8 cellular contexts compared by ENCODE assay signal in genomic region chr7:135662123-135662372, GRCh38. TPM values are rescaled to one million over a fixed set of nuclear protein-coding genes. Genes with fewer than 3 reads are reported as not detected.
DNase-seq lines count a peak whose midpoint lies in the region; ATAC-seq and TF ChIP-seq lines count a peak whose summit lies in the region.

No MANE protein-coding gene starts in this region.

- DNase-seq in A673 (ENCODE audit: low spot score) (no peak), MCF 10A (ENCODE audit: unreplicated experiment) (no peak), mucosa of gallbladder (ENCODE audit: low spot score) (no peak), DMS53 treated with DMSO at 0.1 percent for 48 hours (lab: John Stamatoyannopoulos, UW; ENCODE audit: unreplicated experiment) (no peak)

- H3K27ac Mint-ChIP-seq in MCF 10A (ENCODE audit: low read depth, unreplicated experiment), result peak overlapping the region; percentile 98

- BruUV-seq in A673 (replicated peaks; lab: Mats Ljungman, UMichigan), result no TSS peak
- no TSS peak for BruUV-seq in MCF 10A (replicated peaks; lab: Mats Ljungman, UMichigan)

- peaks cover 26% of the 10 kb centered on the region for H3K4me1 Mint-ChIP-seq in MCF 10A (ENCODE audit: insufficient read depth, unreplicated experiment)

- H3K9me3 Mint-ChIP-seq in MCF 10A (ENCODE audit: unreplicated experiment), result no peaks in the 10 kb centered on the region

- intact Hi-C loops in A673 (cut with micrococcal nuclease; ENCODE audit: unreplicated experiment) (loop anchor here (5.0 kb wide), 1 partner anchor 150 kb away; the partner anchor contains the start of gene CNOT4), MCF 10A (cut with micrococcal nuclease) (no loop called here)

- H3K4me3 ChIP-seq in A673 (ENCODE audit: low read depth, low read length, poor library complexity, severe bottlenecking) (peak overlapping the region; percentile 84), mucosa of stomach (ENCODE audit: low read length) (peak overlapping the region; percentile 100)

- POLR2A ChIA-PET in A673 (lab: Charles Lee; ENCODE audit: low non-redundant PET), result no interaction called here
- POLR2A ChIA-PET in MCF 10A (lab: Yijun Ruan, JAX), result interaction anchor here (0.6 to 3.5 kb wide), 23 partner anchors 8 to 408 kb away, joined by 3 to 42 read pairs (median 5); no protein-coding TSS in a partner anchor

- H3K27ac ChIP-seq in A673 (ENCODE audit: low read depth, low read length, poor library complexity, severe bottlenecking), result peak overlapping the region; percentile 45

- TF ChIP-seq CTCF in A673 (conservative IDR thresholded peaks at IDR 0.05; ENCODE audit: low read depth, low read length) (no peak), MCF 10A (IDR thresholded peaks at IDR 0.05; ENCODE audit: unreplicated experiment) (peak; percentile 66)

- H3K4me1 ChIP-seq in A673 (ENCODE audit: insufficient read depth, low read length, poor library complexity, severe bottlenecking) (peaks cover 13% of the 10 kb centered on the region), mucosa of stomach (ENCODE audit: control insufficient read depth, insufficient read depth, low read length) (no peaks in the 10 kb centered on the region)

- TF ChIP-seq POLR2A in GM18505 (IDR thresholded peaks at IDR 0.05; ENCODE audit: borderline replicate concordance, extremely low read depth, insufficient read depth, insufficient read length), result no peak

- H3K27me3 Mint-ChIP-seq in MCF 10A (ENCODE audit: insufficient read depth, unreplicated experiment), result no peaks in the 10 kb centered on the region

- CTCF ChIA-PET in A673 (lab: Charles Lee), result interaction anchor here (1.9 kb wide), 1 partner anchor 17 kb away, joined by 6 read pairs; no protein-coding TSS in a partner anchor
- CTCF ChIA-PET in MCF 10A (lab: Yijun Ruan, JAX), result interaction anchor here (0.5 to 9.3 kb wide), 13 partner anchors 12 to 428 kb away, joined by 3 to 80 read pairs (median 7); no protein-coding TSS in a partner anchor

- H3K4me3 Mint-ChIP-seq in MCF 10A (ENCODE audit: unreplicated experiment), result peak overlapping the region; percentile 97

- ATAC-seq in HG03103 (IDR thresholded peaks at IDR 0.05; ENCODE audit: low read depth, unreplicated experiment), result peak; percentile 22
- no peak for ATAC-seq in HG03039 (IDR thresholded peaks at IDR 0.05; ENCODE audit: unreplicated experiment)
- no peak for ATAC-seq in GM18505 (IDR thresholded peaks at IDR 0.05; ENCODE audit: unreplicated experiment)

- H3K36me3 ChIP-seq in A673 (ENCODE audit: insufficient read depth, low read length, poor library complexity, severe bottlenecking), result no peaks in the 10 kb centered on the region
- no peaks in the 10 kb centered on the region for H3K36me3 ChIP-seq in mucosa of stomach (ENCODE audit: control insufficient read depth, insufficient read depth, low read length)

- peak overlapping the region; percentile 96 for H3K9ac ChIP-seq in mucosa of stomach (ENCODE audit: low read length)

- H3K9me3 ChIP-seq in A673 (ENCODE audit: low read depth, low read length, poor library complexity, severe bottlenecking) (no peaks in the 10 kb centered on the region), mucosa of stomach (ENCODE audit: control insufficient read depth, low read length) (no peaks in the 10 kb centered on the region)

- H3K36me3 Mint-ChIP-seq in MCF 10A (ENCODE audit: insufficient read depth, unreplicated experiment), result peaks cover 6% of the 10 kb centered on the region

- no peaks in the 10 kb centered on the region for H3K27me3 ChIP-seq in A673 (replicated peaks; ENCODE audit: insufficient read depth, low read depth, low read length, poor library complexity)
- no peaks in the 10 kb centered on the region for H3K27me3 ChIP-seq in mucosa of stomach (ENCODE audit: control insufficient read depth, insufficient read depth, low read length)

RNA-seq across cellular contexts. Expression of gene STMP1, which starts 0.3 kb away (rescaled TPM):
- total RNA-seq in A673 (2021), result 32.1 and 33.4 TPM in 2 replicates
- 33.6 and 37.0 TPM in 2 replicates for total RNA-seq in MCF 10A (2022)
- total RNA-seq in mucosa of gallbladder, result 35.2 TPM
